14 cellular contexts compared by ENCODE assay signal in genomic region chr11:119854521-119854920, GRCh38.
A peak's percentile ranks its signal among the peaks of the same experiment; 100 is the strongest.
DNase-seq lines count a peak whose midpoint lies in the region; ATAC-seq and TF ChIP-seq lines count a peak whose summit lies in the region.
"Had no signal": no experiment of that assay in that cellular context is flagged by ENCODE, and none has a peak within 500 bp of the region (broad histone marks: within the 10 kb centered on the region; RNA-seq: fewer than 3 reads in every experiment).

No MANE protein-coding gene starts in this region.

- H3K27me3 ChIP-seq in Karpas-422 (ENCODE audit: low read length) (no peaks in the 10 kb centered on the region), Peyer's patch (no peaks in the 10 kb centered on the region), liver (ENCODE audit: control insufficient read depth in 4 of 4, insufficient read depth in 4 of 4, low read length in 3 of 4) (no peaks in the 10 kb centered on the region)

- DNase-seq in NCI-H2029 (lab: John Stamatoyannopoulos, UW) (peak; percentile 11), NCI-H2029 treated with DMSO at 0.1 percent for 48 hours (lab: John Stamatoyannopoulos, UW) (no peak), Karpas-422 (no peak), Peyer's patch (peak in 2 of 3 donors; percentile 56 to 59), inferior parietal cortex (ENCODE audit: extremely low spot score) (no peak)
- DNase-seq in activated CD8-positive, alpha-beta memory T cell treated with anti-CD3 and anti-CD28 coated beads, Interleukin-2, amount 10 ng/mL, durations not matched to agents 7 days and 5 days: no peak
- DNase-seq: activated CD8-positive, alpha-beta T cell treated with anti-CD3 and anti-CD28 coated beads, Interleukin-2, amount 10 ng/mL, durations not matched to agents 7 days and 5 days; cerebellar nuclear complex; GOT3; NCI-H2081 treated with DMSO at 0.1 percent for 48 hours had no signal

- no peak for TF ChIP-seq POLR2A in Peyer's patch (IDR thresholded peaks at IDR 0.05)

- H3K36me3 ChIP-seq in Karpas-422 (ENCODE audit: insufficient read depth, low read length) (no peaks in the 10 kb centered on the region), Peyer's patch (no peaks in the 10 kb centered on the region), liver (ENCODE audit: control insufficient read depth in 4 of 4, insufficient read depth in 3 of 4, low read depth in 1 of 4, low read length in 3 of 4) (no peaks in the 10 kb centered on the region)
- H3K36me3 ChIP-seq: adrenal gland had no signal

- no peaks in the 10 kb centered on the region; the same call in 1 of the 2 replicates for H3K4me1 ChIP-seq in Karpas-422 (ENCODE audit: low read length)
- H3K4me1 ChIP-seq in Peyer's patch: peaks cover 0 to 12% (median 0%) of the 10 kb centered on the region in 4 donors
- peaks cover 0 to 6% (median 0%) of the 10 kb centered on the region in 4 donors for H3K4me1 ChIP-seq in liver (ENCODE audit: control insufficient read depth in 4 of 4, insufficient read depth in 4 of 4, low read length in 3 of 4)
- H3K4me1 ChIP-seq: adrenal gland had no signal

- peak in 1 of 2 donors; percentile 28 for TF ChIP-seq RAD21 in liver (IDR thresholded peaks at IDR 0.05)

- no peaks in the 10 kb centered on the region for H3K79me2 ChIP-seq in Karpas-422 (ENCODE audit: low read length)

- no peaks in the 10 kb centered on the region for H3K9me3 Mint-ChIP-seq in activated CD8-positive, alpha-beta memory T cell treated with anti-CD3 and anti-CD28 coated beads, Interleukin-2, amount 10 ng/mL, durations not matched to agents 7 days and 5 days (ENCODE audit: low read depth)
- H3K9me3 Mint-ChIP-seq: mesothelial cell of epicardium had no signal

- H3K9me2 ChIP-seq in Karpas-422 (replicated peaks; ENCODE audit: insufficient read depth, low read length): no peaks in the 10 kb centered on the region

- no peak overlapping the region for H3K4me3 Mint-ChIP-seq in activated CD8-positive, alpha-beta memory T cell treated with anti-CD3 and anti-CD28 coated beads, Interleukin-2, amount 10 ng/mL, durations not matched to agents 7 days and 5 days
- H3K4me3 Mint-ChIP-seq: activated CD8-positive, alpha-beta T cell treated with anti-CD3 and anti-CD28 coated beads, Interleukin-2, amount 10 ng/mL, durations not matched to agents 7 days and 5 days; mesothelial cell of epicardium had no signal

- WGBS in liver: 34% methylated on average over 7 of the region's 7 CpGs

- no peak overlapping the region for H3K9ac ChIP-seq in Karpas-422 (ENCODE audit: low read length)
- no peak overlapping the region for H3K9ac ChIP-seq in liver (ENCODE audit: low read depth in 1 of 2, low read length in 2 of 2)

- TF ChIP-seq CTCF in Peyer's patch (IDR thresholded peaks at IDR 0.05) (no peak), liver (IDR thresholded peaks at IDR 0.05; ENCODE audit: low read depth, low read length, missing input control) (no peak)

- H3K27me3 Mint-ChIP-seq in activated CD8-positive, alpha-beta memory T cell treated with anti-CD3 and anti-CD28 coated beads, Interleukin-2, amount 10 ng/mL, durations not matched to agents 7 days and 5 days: peaks cover 14% of the 10 kb centered on the region

- no peaks in the 10 kb centered on the region for H3K36me3 Mint-ChIP-seq in activated CD8-positive, alpha-beta memory T cell treated with anti-CD3 and anti-CD28 coated beads, Interleukin-2, amount 10 ng/mL, durations not matched to agents 7 days and 5 days
- H3K36me3 Mint-ChIP-seq: mesothelial cell of epicardium had no signal

- no peaks in the 10 kb centered on the region for H3K9me3 ChIP-seq in Karpas-422 (ENCODE audit: low read length)
- H3K9me3 ChIP-seq in Peyer's patch: no peaks in the 10 kb centered on the region
- H3K9me3 ChIP-seq in liver (ENCODE audit: control insufficient read depth in 4 of 4, low read length in 3 of 4): no peaks in the 10 kb centered on the region
- H3K9me3 ChIP-seq: adrenal gland had no signal

- no peak overlapping the region for H2AFZ ChIP-seq in Karpas-422 (ENCODE audit: low read length)

- ATAC-seq in activated CD8-positive, alpha-beta memory T cell treated with anti-CD3 and anti-CD28 coated beads, Interleukin-2, amount 10 ng/mL, durations not matched to agents 7 days and 5 days: no peak
- no peak for ATAC-seq in GM21367 (IDR thresholded peaks at IDR 0.05; ENCODE audit: unreplicated experiment)
- ATAC-seq: activated CD8-positive, alpha-beta T cell treated with anti-CD3 and anti-CD28 coated beads, Interleukin-2, amount 10 ng/mL, durations not matched to agents 7 days and 5 days had no signal

- no peak overlapping the region for H3K27ac ChIP-seq in Karpas-422 (ENCODE audit: low read length)
- H3K27ac ChIP-seq in Peyer's patch: no peak overlapping the region
- no peak overlapping the region for H3K27ac ChIP-seq in liver (ENCODE audit: low read depth in 1 of 2, low read length in 2 of 2)

- H3K4me3 ChIP-seq in Karpas-422 (ENCODE audit: low read length) (no peak overlapping the region), Peyer's patch (no peak overlapping the region), liver (ENCODE audit: low read depth in 1 of 3, low read length in 3 of 3) (no peak overlapping the region)
- H3K4me3 ChIP-seq: adrenal gland had no signal

- CTCF ChIA-PET in activated CD8-positive, alpha-beta memory T cell treated with anti-CD3 and anti-CD28 coated beads, Interleukin-2, amount 10 ng/mL, durations not matched to agents 7 days and 5 days (lab: Charles Lee): interaction anchor here (0.7 kb wide), 1 partner anchor 212 kb away, joined by 3 read pairs; no protein-coding TSS in a partner anchor

- no peaks in the 10 kb centered on the region for H4K20me1 ChIP-seq in Karpas-422 (ENCODE audit: insufficient read depth, low read depth, low read length)

- H3K4me2 ChIP-seq in Karpas-422 (ENCODE audit: low read depth, low read length, poor library complexity, severe bottlenecking): peak overlapping the region; percentile 19

- no peak overlapping the region for H3K27ac Mint-ChIP-seq in activated CD8-positive, alpha-beta memory T cell treated with anti-CD3 and anti-CD28 coated beads, Interleukin-2, amount 10 ng/mL, durations not matched to agents 7 days and 5 days
- H3K27ac Mint-ChIP-seq: activated CD8-positive, alpha-beta T cell treated with anti-CD3 and anti-CD28 coated beads, Interleukin-2, amount 10 ng/mL, durations not matched to agents 7 days and 5 days; mesothelial cell of epicardium had no signal

- no peaks in the 10 kb centered on the region for H3K4me1 Mint-ChIP-seq in activated CD8-positive, alpha-beta memory T cell treated with anti-CD3 and anti-CD28 coated beads, Interleukin-2, amount 10 ng/mL, durations not matched to agents 7 days and 5 days

TF ChIP-seq in liver, 16 proteins besides CTCF, POLR2A, EP300 and RAD21:
- peak; percentile 26 for TF ChIP-seq FOXA2 (IDR thresholded peaks at IDR 0.05)
- TF ChIP-seq ATF3 (IDR thresholded peaks at IDR 0.05): no peak

Comparison
In these comparisons a context has a peak if more than half of its experiments do, and no peak if none do; other contexts are left out.
1. DNase-seq: peak in NCI-H2029 (single experiment) and Peyer's patch (2 of 3); none in NCI-H2029 treated with DMSO at 0.1 percent for 48 hours (single experiment), Karpas-422 (single experiment), inferior parietal cortex (single experiment) and activated CD8-positive, alpha-beta memory T cell treated with anti-CD3 and anti-CD28 coated beads, Interleukin-2, amount 10 ng/mL, durations not matched to agents 7 days and 5 days (single experiment).